In the genomic region with DNA sequence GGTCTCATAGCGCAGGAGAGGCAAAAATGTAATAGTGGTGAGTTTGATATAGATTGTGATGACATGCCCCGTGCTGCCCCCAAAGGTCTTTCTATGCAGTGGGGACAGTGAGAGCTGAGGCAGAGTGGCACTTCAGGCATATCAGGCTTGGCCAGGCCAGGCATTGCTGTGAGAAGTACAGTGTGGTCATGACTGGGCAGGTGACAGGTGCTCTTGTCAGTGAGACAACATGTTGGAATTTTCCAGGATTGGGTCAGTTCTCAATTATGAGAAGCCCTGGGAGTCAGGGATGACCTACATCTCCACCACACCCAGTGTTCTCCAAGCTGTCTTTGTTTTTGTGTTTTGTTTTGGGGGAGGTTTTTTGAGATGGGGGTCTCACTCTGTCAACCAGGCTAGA, we compare ENCODE assay signal across 21 cellular contexts. TPM values are rescaled to one million over a fixed set of nuclear protein-coding genes. Genes with fewer than 3 reads are reported as not detected.
A peak's percentile ranks its signal among the peaks of the same experiment; 100 is the strongest.
DNase-seq lines count a peak whose midpoint lies in the region; ATAC-seq and TF ChIP-seq lines count a peak whose summit lies in the region.
"Had no signal": no experiment of that assay in that cellular context is flagged by ENCODE, and none has a peak within 500 bp of the region (broad histone marks: within the 10 kb centered on the region; RNA-seq: fewer than 3 reads in every experiment).

No MANE protein-coding gene starts in this region.

- no peak for ATAC-seq in activated T-helper 17 cell treated with anti-CD3 and anti-CD28 coated beads, Interleukin-2, amount 50 U/mL, for 72 hours (replicated peaks)
- ATAC-seq in stimulated activated effector memory CD8-positive, alpha-beta T cell treated with anti-CD3 and anti-CD28 coated beads, Interleukin-12 subunit alpha, Interleukin-12 subunit beta, amount 100 ng/mL, for 72 hours = no peak
- no peak for ATAC-seq in stimulated activated naive CD8-positive, alpha-beta T cell treated with anti-CD3 and anti-CD28 coated beads, Interleukin-15, amount 100 ng/mL, for 72 hours
- ATAC-seq in GM18909 (IDR thresholded peaks at IDR 0.05; ENCODE audit: poor library complexity, unreplicated experiment) = no peak
- ATAC-seq: GM23338, Panc1 had no signal

- intact Hi-C loops in Calu3 (cut with micrococcal nuclease; ENCODE audit: unreplicated experiment) = no loop called here
- intact Hi-C loops in lower leg skin (cut with DNase I; ENCODE audit: low total_unique reads) = no loop called here

- WGBS in lower leg skin, 2 donors = 55 to 91% methylated on average over 2 of the region's 2 CpGs

- H3K27me3 Mint-ChIP-seq in Calu3 (ENCODE audit: unreplicated experiment) (no peaks in the 10 kb centered on the region), immature natural killer cell (ENCODE audit: low read depth in 3 of 3) (peaks cover 7 to 16% (median 8%) of the 10 kb centered on the region in 3 donors)
- no peaks in the 10 kb centered on the region for H3K27me3 Mint-ChIP-seq in activated T-helper 17 cell treated with anti-CD3 and anti-CD28 coated beads, Interleukin-2, amount 50 U/mL, for 72 hours
- no peaks in the 10 kb centered on the region for H3K27me3 Mint-ChIP-seq in stimulated activated naive CD8-positive, alpha-beta T cell treated with anti-CD3 and anti-CD28 coated beads, Interleukin-15, amount 100 ng/mL, for 72 hours

- H3K36me3 Mint-ChIP-seq in Calu3 (ENCODE audit: insufficient read depth, unreplicated experiment) (peaks cover 26% of the 10 kb centered on the region), immature natural killer cell (peaks cover 0 to 12% (median 0%) of the 10 kb centered on the region in 3 donors)
- peaks cover 31% of the 10 kb centered on the region for H3K36me3 Mint-ChIP-seq in activated T-helper 17 cell treated with anti-CD3 and anti-CD28 coated beads, Interleukin-2, amount 50 U/mL, for 72 hours (ENCODE audit: low read depth)
- H3K36me3 Mint-ChIP-seq in stimulated activated effector memory CD8-positive, alpha-beta T cell treated with anti-CD3 and anti-CD28 coated beads, Interleukin-12 subunit alpha, Interleukin-12 subunit beta, amount 100 ng/mL, for 72 hours = peaks cover 63% of the 10 kb centered on the region

- H3K4me3 Mint-ChIP-seq in Calu3 (ENCODE audit: low read depth, unreplicated experiment) (no peak overlapping the region), immature natural killer cell (peak overlapping the region in 2 of 5 donors; percentile 4 to 7)
- H3K4me3 Mint-ChIP-seq in activated T-helper 17 cell treated with anti-CD3 and anti-CD28 coated beads, Interleukin-2, amount 50 U/mL, for 72 hours = no peak overlapping the region
- H3K4me3 Mint-ChIP-seq in stimulated activated effector memory CD8-positive, alpha-beta T cell treated with anti-CD3 and anti-CD28 coated beads, Interleukin-12 subunit alpha, Interleukin-12 subunit beta, amount 100 ng/mL, for 72 hours = no peak overlapping the region
- no peak overlapping the region for H3K4me3 Mint-ChIP-seq in stimulated activated naive CD8-positive, alpha-beta T cell treated with anti-CD3 and anti-CD28 coated beads, Interleukin-15, amount 100 ng/mL, for 72 hours
- H3K4me3 Mint-ChIP-seq: GM23338 had no signal

- TF ChIP-seq POLR2A in lower leg skin (IDR thresholded peaks at IDR 0.05) = no peak

- H3K4me3 ChIP-seq in lower leg skin (ENCODE audit: low read depth, poor library complexity, severe bottlenecking) = no peak overlapping the region
- H3K4me3 ChIP-seq: GM23338, HAP-1, SJCRH30 had no signal

- peaks cover 38% of the 10 kb centered on the region for H3K4me1 Mint-ChIP-seq in Calu3 (ENCODE audit: low read depth, unreplicated experiment)
- peaks cover 30% of the 10 kb centered on the region for H3K4me1 Mint-ChIP-seq in activated T-helper 17 cell treated with anti-CD3 and anti-CD28 coated beads, Interleukin-2, amount 50 U/mL, for 72 hours
- peaks cover 71 to 80% of the 10 kb centered on the region in 2 donors for H3K4me1 Mint-ChIP-seq in immature natural killer cell
- peaks cover 60% of the 10 kb centered on the region for H3K4me1 Mint-ChIP-seq in stimulated activated effector memory CD8-positive, alpha-beta T cell treated with anti-CD3 and anti-CD28 coated beads, Interleukin-12 subunit alpha, Interleukin-12 subunit beta, amount 100 ng/mL, for 72 hours
- H3K4me1 Mint-ChIP-seq in stimulated activated naive CD8-positive, alpha-beta T cell treated with anti-CD3 and anti-CD28 coated beads, Interleukin-15, amount 100 ng/mL, for 72 hours = peaks cover 69% of the 10 kb centered on the region

- no peak for TF ChIP-seq CTCF in Calu3 (IDR thresholded peaks at IDR 0.05; ENCODE audit: unreplicated experiment)
- TF ChIP-seq CTCF in lower leg skin (IDR thresholded peaks at IDR 0.05) = no peak

- H3K9me3 Mint-ChIP-seq in Calu3 (ENCODE audit: low read depth, unreplicated experiment) = no peaks in the 10 kb centered on the region
- H3K9me3 Mint-ChIP-seq in activated T-helper 17 cell treated with anti-CD3 and anti-CD28 coated beads, Interleukin-2, amount 50 U/mL, for 72 hours = no peaks in the 10 kb centered on the region
- no peaks in the 10 kb centered on the region for H3K9me3 Mint-ChIP-seq in immature natural killer cell
- H3K9me3 Mint-ChIP-seq in stimulated activated effector memory CD8-positive, alpha-beta T cell treated with anti-CD3 and anti-CD28 coated beads, Interleukin-12 subunit alpha, Interleukin-12 subunit beta, amount 100 ng/mL, for 72 hours = no peaks in the 10 kb centered on the region
- no peaks in the 10 kb centered on the region for H3K9me3 Mint-ChIP-seq in stimulated activated naive CD8-positive, alpha-beta T cell treated with anti-CD3 and anti-CD28 coated beads, Interleukin-15, amount 100 ng/mL, for 72 hours
- H3K9me3 Mint-ChIP-seq: GM23338 had no signal

- CTCF ChIA-PET in Calu3 (lab: Charles Lee) = interaction anchor here (0.5 to 1.3 kb wide), 3 partner anchors 12 to 23 kb away, joined by 3 to 4 read pairs (median 3); no protein-coding TSS in a partner anchor

- BruUV-seq in Calu3 (replicated peaks; lab: Mats Ljungman, UMichigan) = no TSS peak

- H3K27ac Mint-ChIP-seq in Calu3 (ENCODE audit: unreplicated experiment) (peak overlapping the region; percentile 12), immature natural killer cell (peak overlapping the region in 5 of 6 donors; percentile 25 to 73 (median 60))
- peak overlapping the region; percentile 5 for H3K27ac Mint-ChIP-seq in activated T-helper 17 cell treated with anti-CD3 and anti-CD28 coated beads, Interleukin-2, amount 50 U/mL, for 72 hours
- H3K27ac Mint-ChIP-seq in stimulated activated effector memory CD8-positive, alpha-beta T cell treated with anti-CD3 and anti-CD28 coated beads, Interleukin-12 subunit alpha, Interleukin-12 subunit beta, amount 100 ng/mL, for 72 hours = peak overlapping the region; percentile 48
- H3K27ac Mint-ChIP-seq in stimulated activated naive CD8-positive, alpha-beta T cell treated with anti-CD3 and anti-CD28 coated beads, Interleukin-15, amount 100 ng/mL, for 72 hours = no peak overlapping the region
- H3K27ac Mint-ChIP-seq: GM23338 had no signal

- no peak for DNase-seq in Calu3
- no peak for DNase-seq in immature natural killer cell
- DNase-seq in stimulated activated effector memory CD8-positive, alpha-beta T cell treated with anti-CD3 and anti-CD28 coated beads, Interleukin-12 subunit alpha, Interleukin-12 subunit beta, amount 100 ng/mL, for 72 hours (ENCODE audit: low spot score in 2 of 2) = no peak
- no peak for DNase-seq in stimulated activated naive CD8-positive, alpha-beta T cell treated with anti-CD3 and anti-CD28 coated beads, Interleukin-15, amount 100 ng/mL, for 72 hours
- DNase-seq in lower leg skin (ENCODE audit: low spot score in 2 of 2) = no peak
- DNase-seq: BE2C; Caco-2; DMS153; NCI-H1105; NCI-H146; NCI-H2029; NCI-H345; NCI-H524; NCI-H774; NK-92 treated with Interleukin-12 subunit alpha and Interleukin-12 subunit beta, amount 100 ng/mL, for 24 hours; SJCRH30 had no signal

RNA-seq across cellular contexts. Expression of a gene that starts 3.7 kb away (rescaled TPM):
- 28.8 and 35.9 TPM in 2 replicates for total RNA-seq in Calu3 (2022)
- 10 to 100 TPM; 22.4 to 29.5 TPM for total RNA-seq in activated T-helper 17 cell treated with anti-CD3 and anti-CD28 coated beads, Interleukin-2, amount 50 U/mL, for 72 hours
- 10 to 100 TPM; 25.3 to 35.8 (median 35.7) TPM for polyA plus RNA-seq in immature natural killer cell
- total RNA-seq in lower leg skin = 10 to 100 TPM; 25.0 to 34.4 (median 32.9) TPM

RNA-seq across cellular contexts. Expression of a gene that starts 3.9 kb away (rescaled TPM):
- total RNA-seq in Calu3 (2022) (69.2 and 77.9 TPM in 2 replicates), lower leg skin (10 to 100 TPM; 42.5 to 81.3 (median 66.1) TPM)
- total RNA-seq in activated T-helper 17 cell treated with anti-CD3 and anti-CD28 coated beads, Interleukin-2, amount 50 U/mL, for 72 hours = 10 to 100 TPM; 72.1 to 96.0 TPM
- 10 to 100 TPM; 31.5 to 80.0 (median 33.7) TPM for polyA plus RNA-seq in immature natural killer cell

RNA-seq across cellular contexts. Expression of a gene that starts 54.7 kb away (rescaled TPM):
- 68.0 and 69.9 TPM in 2 replicates for total RNA-seq in Calu3 (2022)
- total RNA-seq in activated T-helper 17 cell treated with anti-CD3 and anti-CD28 coated beads, Interleukin-2, amount 50 U/mL, for 72 hours = 100 to 1,000 TPM in 1 of 2 donors, 10 to 100 TPM in 1; 88.5 to 145 TPM
- polyA plus RNA-seq in immature natural killer cell = 10 to 100 TPM; 26.7 to 50.7 (median 43.1) TPM
- total RNA-seq in lower leg skin = 10 to 100 TPM; 54.3 to 94.1 (median 64.9) TPM

Comparison
In these comparisons a context has a peak if more than half of its experiments do, and no peak if none do; other contexts are left out.
1. H3K27ac Mint-ChIP-seq: peak in Calu3 (single experiment), activated T-helper 17 cell treated with anti-CD3 and anti-CD28 coated beads, Interleukin-2, amount 50 U/mL, for 72 hours (single experiment), immature natural killer cell (5 of 6) and stimulated activated effector memory CD8-positive, alpha-beta T cell treated with anti-CD3 and anti-CD28 coated beads, Interleukin-12 subunit alpha, Interleukin-12 subunit beta, amount 100 ng/mL, for 72 hours (single experiment); none in stimulated activated naive CD8-positive, alpha-beta T cell treated with anti-CD3 and anti-CD28 coated beads, Interleukin-15, amount 100 ng/mL, for 72 hours (0 of 2).